ENCODE assay signal across 1 cellular context in the genomic region with DNA sequence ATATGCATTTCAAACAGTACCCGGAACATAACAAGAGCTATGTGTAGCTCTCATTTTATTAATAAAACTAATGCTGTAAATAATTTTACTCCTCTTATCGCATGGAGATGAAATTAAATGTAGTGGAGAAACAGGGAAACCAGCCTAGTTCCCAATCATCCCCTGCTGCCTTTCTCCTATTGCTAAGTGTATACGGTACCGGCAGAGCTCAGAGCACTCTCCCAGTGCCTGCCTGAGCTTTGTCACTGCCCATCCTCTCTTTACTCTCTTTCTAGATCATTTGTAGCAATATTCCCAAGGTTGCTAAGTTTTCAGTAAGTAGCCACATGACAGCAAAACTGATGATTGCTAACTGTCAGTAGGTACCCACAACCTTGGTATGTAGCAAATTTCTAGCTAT.
TF ChIP-seq lines count a peak whose summit lies in the region.

No MANE protein-coding gene starts in this region.

TF ChIP-seq in GM23338, 12 proteins besides CTCF, POLR2A, EP300 and RAD21 (continued from another document):
- TF ChIP-seq, protein P1, sequence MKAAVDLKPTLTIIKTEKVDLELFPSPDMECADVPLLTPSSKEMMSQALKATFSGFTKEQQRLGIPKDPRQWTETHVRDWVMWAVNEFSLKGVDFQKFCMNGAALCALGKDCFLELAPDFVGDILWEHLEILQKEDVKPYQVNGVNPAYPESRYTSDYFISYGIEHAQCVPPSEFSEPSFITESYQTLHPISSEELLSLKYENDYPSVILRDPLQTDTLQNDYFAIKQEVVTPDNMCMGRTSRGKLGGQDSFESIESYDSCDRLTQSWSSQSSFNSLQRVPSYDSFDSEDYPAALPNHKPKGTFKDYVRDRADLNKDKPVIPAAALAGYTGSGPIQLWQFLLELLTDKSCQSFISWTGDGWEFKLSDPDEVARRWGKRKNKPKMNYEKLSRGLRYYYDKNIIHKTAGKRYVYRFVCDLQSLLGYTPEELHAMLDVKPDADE (IDR thresholded peaks at IDR 0.05) = no peak
- no peak for TF ChIP-seq ZNF331 (CRISPR knock-in tag; IDR thresholded peaks at IDR 0.05; ENCODE audit: low read depth)
